ENCODE assay signal across 8 cellular contexts in the genomic region with DNA sequence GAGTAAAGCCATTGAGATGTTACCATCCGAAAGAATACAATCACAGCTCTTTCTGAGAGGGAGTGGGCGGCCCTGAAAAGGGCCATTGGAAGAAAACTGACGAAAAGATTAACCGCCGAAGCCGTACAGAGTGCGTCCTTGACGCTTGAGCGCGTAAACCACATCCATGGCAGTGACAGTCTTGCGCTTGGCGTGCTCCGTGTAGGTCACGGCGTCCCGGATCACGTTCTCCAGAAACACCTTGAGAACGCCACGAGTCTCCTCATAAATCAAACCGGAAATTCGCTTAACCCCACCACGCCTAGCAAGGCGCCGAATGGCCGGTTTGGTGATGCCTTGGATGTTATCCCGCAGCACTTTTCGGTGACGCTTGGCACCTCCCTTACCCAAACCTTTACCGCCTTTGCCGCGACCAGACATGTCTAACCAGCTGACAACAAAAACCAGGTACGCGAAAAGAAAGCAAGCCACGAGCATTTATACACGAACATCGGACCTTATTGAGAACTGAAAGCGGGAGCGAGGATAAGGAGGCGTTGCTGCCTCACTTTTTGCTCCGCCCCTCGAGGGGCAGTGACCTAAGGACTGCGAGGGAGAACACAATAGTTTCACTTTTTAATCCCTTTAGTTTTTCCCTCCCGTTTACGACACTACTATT.
DNase-seq lines count a peak whose midpoint lies in the region; ATAC-seq and TF ChIP-seq lines count a peak whose summit lies in the region.

No MANE protein-coding gene starts in this region.

- in situ Hi-C loops in astrocyte of the cerebellum (cut with HindIII; ENCODE audit: low sequenced_read_pairs), result loop anchor here (25.0 kb wide), 1 partner anchor 1110 kb away; a partner anchor contains a TSS

- 0% methylated on average over 44 of the region's 44 CpGs for WGBS in sigmoid colon, 2 donors

- peak; percentile 40 for ATAC-seq in GM18505 (IDR thresholded peaks at IDR 0.05; ENCODE audit: unreplicated experiment)
- peak; percentile 42 for ATAC-seq in HG02981 (IDR thresholded peaks at IDR 0.05; ENCODE audit: unreplicated experiment)

- H3K4me1 ChIP-seq in sigmoid colon, result peaks cover 0 to 31% (median 26%) of the 10 kb centered on the region in 4 donors

- DNase-seq in NCI-H2081 (lab: John Stamatoyannopoulos, UW), result peak; percentile 92 to 98
- DNase-seq in T1000 (lab: John Stamatoyannopoulos, UW), result peak; percentile 88
- DNase-seq in astrocyte of the cerebellum (ENCODE audit: low read depth), result no peak
- peak in 48 of 51 donors; percentile 9 to 87 (median 64) for DNase-seq in hypothalamus (lab: John Stamatoyannopoulos, UW)
- DNase-seq in sigmoid colon, result peak; percentile 96
- no peak for DNase-seq in cortex of kidney (lab: John Stamatoyannopoulos, UW)

- no peaks in the 10 kb centered on the region for H3K9me3 ChIP-seq in sigmoid colon

- TF ChIP-seq CTCF in astrocyte of the cerebellum (IDR thresholded peaks at IDR 0.05; ENCODE audit: low read depth, low read length, missing control alignments) (no peak), sigmoid colon (IDR thresholded peaks at IDR 0.05) (no peak)

- intact Hi-C loops in sigmoid colon (cut with DNase I), result loop anchor here (1.0 to 10.0 kb wide), 7 partner anchors 18 to 1808 kb away; partner anchors contain the start of gene HMGN4

- peak overlapping the region; percentile 90 to 99 (median 95) for H3K27ac ChIP-seq in sigmoid colon

- H3K4me3 ChIP-seq in astrocyte of the cerebellum (ENCODE audit: low read depth, low read length), result peak overlapping the region; percentile 65
- peak overlapping the region; percentile 53 to 76 (median 61) for H3K4me3 ChIP-seq in sigmoid colon

- no peak for TF ChIP-seq POLR2A in GM18505 (IDR thresholded peaks at IDR 0.05; ENCODE audit: borderline replicate concordance, extremely low read depth, insufficient read depth, insufficient read length)
- peak; percentile 97 to 99 for TF ChIP-seq POLR2A in sigmoid colon (IDR thresholded peaks at IDR 0.05)

- no peaks in the 10 kb centered on the region for H3K36me3 ChIP-seq in sigmoid colon

- peak; percentile 28 to 92 (median 54) for TF ChIP-seq EP300 in sigmoid colon (IDR thresholded peaks at IDR 0.05)

- H3K27me3 ChIP-seq in sigmoid colon, result no peaks in the 10 kb centered on the region

Comparison
In these comparisons a context has a peak if more than half of its experiments do, and no peak if none do; other contexts are left out.
1. DNase-seq: peak in NCI-H2081 (2 of 2), T1000 (single experiment), hypothalamus (48 of 51) and sigmoid colon (single experiment); none in astrocyte of the cerebellum (single experiment) and cortex of kidney (single experiment).